Comparison of ENCODE assay signal across 23 cellular contexts in genomic region chr10:67553266-67553665, GRCh38.
"Had no signal": no experiment of that assay in that cellular context is flagged by ENCODE, and none has a peak within 500 bp of the region (broad histone marks: within the 10 kb centered on the region; RNA-seq: fewer than 3 reads in every experiment).

No MANE protein-coding gene starts in this region.

- H3K4me1 ChIP-seq: esophagus squamous epithelium, gastrocnemius medialis, lower lobe of right lung had no signal

- H3K27me3 ChIP-seq: esophagus squamous epithelium, gastrocnemius medialis, heart right ventricle had no signal

- H3K4me3 ChIP-seq: coronary artery, dorsolateral prefrontal cortex, esophagus squamous epithelium, gastrocnemius medialis, heart right ventricle, lower lobe of right lung, mucosa of descending colon had no signal

- H3K9me3 ChIP-seq: gastrocnemius medialis, lower lobe of right lung, mucosa of descending colon had no signal

- DNase-seq: dermis blood vessel endothelial cell; dorsolateral prefrontal cortex; effector CD4-positive, alpha-beta T cell; effector memory CD4-positive, alpha-beta T cell; erythroblast; esophagus squamous epithelium; foreskin fibroblast; foreskin melanocyte; gastrocnemius medialis; glutamatergic neuron; head of caudate nucleus; heart right ventricle; hippocampal formation; left colon; left ventricle myocardium superior; lower lobe of right lung; mesenchymal stem cell; mucosa of descending colon; naive B cell had no signal

- ATAC-seq: esophagus mucosa, gastrocnemius medialis, heart right ventricle, left colon, left lobe of liver, left ventricle myocardium superior, mucosa of descending colon had no signal

- H3K36me3 ChIP-seq: esophagus squamous epithelium, gastrocnemius medialis, heart right ventricle, lower lobe of right lung had no signal

- H3K27ac ChIP-seq: coronary artery, dorsolateral prefrontal cortex, epithelial cell of prostate, esophagus squamous epithelium, gastrocnemius medialis, heart right ventricle, lower lobe of right lung had no signal
